In genomic region chr1:20486457-20487235, GRCh38 we compare ENCODE assay signal across 1 cellular context.
TF ChIP-seq lines count a peak whose summit lies in the region.

No MANE protein-coding gene starts in this region.

TF ChIP-seq in HepG2, 621 proteins besides CTCF, POLR2A, EP300 and RAD21 (continued from another document and continues in another):
- TF ChIP-seq KIAA2018 (CRISPR knock-in tag; IDR thresholded peaks at IDR 0.05; ENCODE audit: borderline replicate concordance) (no peak), ZNF205 (CRISPR knock-in tag; IDR thresholded peaks at IDR 0.05) (peak; percentile 93), ZBTB38 (CRISPR knock-in tag; IDR thresholded peaks at IDR 0.05) (peak; percentile 58), ZSCAN5A (CRISPR knock-in tag; IDR thresholded peaks at IDR 0.05; ENCODE audit: borderline replicate concordance) (peak; percentile 70; the same call in 1 of the 2 replicates), PLSCR1 (CRISPR knock-in tag; IDR thresholded peaks at IDR 0.05; ENCODE audit: borderline replicate concordance) (no peak), PRMT3 (CRISPR knock-in tag; IDR thresholded peaks at IDR 0.05; ENCODE audit: borderline replicate concordance, low read depth) (peak; percentile 55; the same call in 1 of the 2 replicates), CBX1 (IDR thresholded peaks at IDR 0.05; ENCODE audit: low read depth) (no peak), PPARG (CRISPR knock-in tag; conservative IDR thresholded peaks at IDR 0.05) (peak; percentile 61; the same call in 1 of the 2 replicates), JUND (CRISPR knock-in tag; IDR thresholded peaks at IDR 0.05) (no peak), GTF2F1 (IDR thresholded peaks at IDR 0.05; ENCODE audit: low read length) (peak; percentile 41; the same call in 1 of the 2 replicates), HMGXB4 (CRISPR knock-in tag; IDR thresholded peaks at IDR 0.05; ENCODE audit: borderline replicate concordance in 1 of 2, low read depth in 1 of 2) (peak; percentile 52 to 83; a peak in 2 of 4 replicates), ZNF563 (CRISPR knock-in tag; IDR thresholded peaks at IDR 0.05) (peak; percentile 86), FIP1L1 (IDR thresholded peaks at IDR 0.05; ENCODE audit: borderline replicate concordance, insufficient read depth, low read depth, low read length) (no peak), KMT2B (CRISPR knock-in tag; IDR thresholded peaks at IDR 0.05) (0 out of 2 replicates have a peak, but pooled peaks have one; percentile 25), TOE1 (CRISPR knock-in tag; IDR thresholded peaks at IDR 0.05) (no peak), ZBTB4 (CRISPR knock-in tag; IDR thresholded peaks at IDR 0.05; ENCODE audit: borderline replicate concordance) (no peak), GMEB2 (CRISPR knock-in tag; IDR thresholded peaks at IDR 0.05; ENCODE audit: low read depth) (no peak), TMF1 (CRISPR knock-in tag; IDR thresholded peaks at IDR 0.05; ENCODE audit: low read depth) (peak; percentile 55; the same call in 1 of the 2 replicates), STAT6 (CRISPR knock-in tag; IDR thresholded peaks at IDR 0.05; ENCODE audit: borderline replicate concordance) (no peak; the same call in 1 of the 2 replicates), NR2F2 (IDR thresholded peaks at IDR 0.05; ENCODE audit: borderline replicate concordance, low read depth) (no peak), U2AF2 (IDR thresholded peaks at IDR 0.05; ENCODE audit: low read depth, low read length) (no peak), ZNF235 (CRISPR knock-in tag; IDR thresholded peaks at IDR 0.05; ENCODE audit: borderline replicate concordance) (peak; percentile 11; the same call in 1 of the 2 replicates), ATF7 (IDR thresholded peaks at IDR 0.05) (no peak), ATF7 (CRISPR knock-in tag; IDR thresholded peaks at IDR 0.05) (peak; percentile 36; the same call in 1 of the 2 replicates), ZKSCAN5 (CRISPR knock-in tag; IDR thresholded peaks at IDR 0.05) (no peak), ZNF546 (CRISPR knock-in tag; conservative IDR thresholded peaks at IDR 0.05) (no peak; the same call in 1 of the 2 replicates), YEATS4 (CRISPR knock-in tag; IDR thresholded peaks at IDR 0.05; ENCODE audit: borderline replicate concordance) (peak; percentile 90), GTF3A (CRISPR knock-in tag; conservative IDR thresholded peaks at IDR 0.05) (0 out of 2 replicates have a peak, but pooled peaks have one; percentile 52), GABPA (IDR thresholded peaks at IDR 0.05; ENCODE audit: low read depth, low read length) (no peak), GABPA (CRISPR knock-in tag; IDR thresholded peaks at IDR 0.05; ENCODE audit: low read depth) (no peak; the same call in 1 of the 2 replicates)
- TF ChIP-seq, protein P1, sequence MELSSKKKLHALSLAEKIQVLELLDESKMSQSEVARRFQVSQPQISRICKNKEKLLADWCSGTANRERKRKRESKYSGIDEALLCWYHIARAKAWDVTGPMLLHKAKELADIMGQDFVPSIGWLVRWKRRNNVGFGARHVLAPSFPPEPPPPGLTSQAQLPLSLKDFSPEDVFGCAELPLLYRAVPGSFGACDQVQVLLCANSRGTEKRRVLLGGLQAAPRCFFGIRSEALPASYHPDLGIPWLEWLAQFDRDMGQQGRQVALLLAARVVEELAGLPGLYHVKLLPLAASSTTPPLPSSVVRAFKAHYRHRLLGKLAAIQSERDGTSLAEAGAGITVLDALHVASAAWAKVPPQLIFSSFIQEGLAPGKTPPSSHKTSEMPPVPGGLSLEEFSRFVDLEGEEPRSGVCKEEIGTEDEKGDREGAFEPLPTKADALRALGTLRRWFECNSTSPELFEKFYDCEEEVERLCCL (CRISPR knock-in tag; IDR thresholded peaks at IDR 0.05; ENCODE audit: borderline replicate concordance) = no peak
- TF ChIP-seq, protein P2, sequence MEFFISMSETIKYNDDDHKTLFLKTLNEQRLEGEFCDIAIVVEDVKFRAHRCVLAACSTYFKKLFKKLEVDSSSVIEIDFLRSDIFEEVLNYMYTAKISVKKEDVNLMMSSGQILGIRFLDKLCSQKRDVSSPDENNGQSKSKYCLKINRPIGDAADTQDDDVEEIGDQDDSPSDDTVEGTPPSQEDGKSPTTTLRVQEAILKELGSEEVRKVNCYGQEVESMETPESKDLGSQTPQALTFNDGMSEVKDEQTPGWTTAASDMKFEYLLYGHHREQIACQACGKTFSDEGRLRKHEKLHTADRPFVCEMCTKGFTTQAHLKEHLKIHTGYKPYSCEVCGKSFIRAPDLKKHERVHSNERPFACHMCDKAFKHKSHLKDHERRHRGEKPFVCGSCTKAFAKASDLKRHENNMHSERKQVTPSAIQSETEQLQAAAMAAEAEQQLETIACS (CRISPR knock-in tag; IDR thresholded peaks at IDR 0.05) = no peak
